ENCODE assay signal across 1 cellular context in the genomic region with DNA sequence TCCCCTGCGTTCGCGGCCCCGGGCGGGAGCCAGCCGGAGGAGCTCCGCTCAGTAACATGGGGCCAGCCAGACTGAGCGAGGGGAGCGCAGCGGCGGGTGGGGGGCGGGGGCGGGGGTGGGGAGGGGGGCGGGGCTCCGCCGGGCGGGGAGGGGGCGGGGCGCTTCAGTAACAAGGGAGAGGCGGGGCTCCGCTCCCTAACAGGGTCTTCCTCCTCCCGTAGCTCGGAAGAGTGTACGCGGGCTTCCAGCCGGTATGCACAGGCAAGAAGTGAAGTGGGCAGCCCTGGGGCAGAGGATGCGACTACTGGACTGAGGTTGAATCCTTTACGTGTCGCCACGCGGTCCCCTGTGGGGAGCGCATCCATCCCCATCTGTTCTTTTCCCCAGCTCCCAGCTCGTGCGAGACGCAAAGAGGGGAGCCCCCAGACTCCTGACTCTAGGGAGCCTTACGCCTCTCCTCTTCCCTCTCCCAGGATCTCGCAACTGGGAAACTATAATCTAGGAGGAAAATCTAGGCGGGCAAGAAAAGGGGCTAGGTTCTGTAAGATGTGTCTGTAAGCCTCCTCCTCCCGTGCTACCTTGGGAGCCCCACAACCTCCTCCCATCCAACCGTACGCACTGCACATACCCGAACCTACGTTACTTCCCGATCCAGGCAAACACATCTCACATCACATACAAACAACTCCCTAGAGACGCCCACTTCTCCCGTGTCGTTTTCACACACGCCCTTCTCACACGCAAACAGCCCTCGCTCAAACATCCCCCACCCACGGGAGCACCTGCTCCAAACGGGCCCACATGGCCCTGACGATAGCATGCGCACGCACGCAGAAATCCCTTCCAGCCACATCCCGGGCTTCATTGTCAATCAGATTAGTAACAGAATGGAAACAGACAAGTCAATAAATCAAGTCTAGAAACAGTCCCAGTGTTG.
A peak's percentile ranks its signal among the peaks of the same experiment; 100 is the strongest.
TF ChIP-seq lines count a peak whose summit lies in the region.

A gene with protein sequence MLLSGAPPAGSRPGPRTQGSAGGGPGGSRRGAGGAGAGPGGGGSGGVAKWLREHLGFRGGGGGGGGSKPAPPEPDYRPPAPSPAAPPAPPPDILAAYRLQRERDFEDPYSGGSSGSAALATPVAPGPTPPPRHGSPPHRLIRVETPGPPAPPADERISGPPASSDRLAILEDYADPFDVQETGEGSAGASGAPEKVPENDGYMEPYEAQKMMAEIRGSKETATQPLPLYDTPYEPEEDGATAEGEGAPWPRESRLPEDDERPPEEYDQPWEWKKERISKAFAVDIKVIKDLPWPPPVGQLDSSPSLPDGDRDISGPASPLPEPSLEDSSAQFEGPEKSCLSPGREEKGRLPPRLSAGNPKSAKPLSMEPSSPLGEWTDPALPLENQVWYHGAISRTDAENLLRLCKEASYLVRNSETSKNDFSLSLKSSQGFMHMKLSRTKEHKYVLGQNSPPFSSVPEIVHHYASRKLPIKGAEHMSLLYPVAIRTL (minus strand): TSS at position 73 of the 937 bp plus-strand sequence. CDS start 15 bp downstream, at position 58.

TF ChIP-seq in H1, 55 proteins besides CTCF, POLR2A, EP300 and RAD21 (continues in another document):
- TF ChIP-seq, protein P1, sequence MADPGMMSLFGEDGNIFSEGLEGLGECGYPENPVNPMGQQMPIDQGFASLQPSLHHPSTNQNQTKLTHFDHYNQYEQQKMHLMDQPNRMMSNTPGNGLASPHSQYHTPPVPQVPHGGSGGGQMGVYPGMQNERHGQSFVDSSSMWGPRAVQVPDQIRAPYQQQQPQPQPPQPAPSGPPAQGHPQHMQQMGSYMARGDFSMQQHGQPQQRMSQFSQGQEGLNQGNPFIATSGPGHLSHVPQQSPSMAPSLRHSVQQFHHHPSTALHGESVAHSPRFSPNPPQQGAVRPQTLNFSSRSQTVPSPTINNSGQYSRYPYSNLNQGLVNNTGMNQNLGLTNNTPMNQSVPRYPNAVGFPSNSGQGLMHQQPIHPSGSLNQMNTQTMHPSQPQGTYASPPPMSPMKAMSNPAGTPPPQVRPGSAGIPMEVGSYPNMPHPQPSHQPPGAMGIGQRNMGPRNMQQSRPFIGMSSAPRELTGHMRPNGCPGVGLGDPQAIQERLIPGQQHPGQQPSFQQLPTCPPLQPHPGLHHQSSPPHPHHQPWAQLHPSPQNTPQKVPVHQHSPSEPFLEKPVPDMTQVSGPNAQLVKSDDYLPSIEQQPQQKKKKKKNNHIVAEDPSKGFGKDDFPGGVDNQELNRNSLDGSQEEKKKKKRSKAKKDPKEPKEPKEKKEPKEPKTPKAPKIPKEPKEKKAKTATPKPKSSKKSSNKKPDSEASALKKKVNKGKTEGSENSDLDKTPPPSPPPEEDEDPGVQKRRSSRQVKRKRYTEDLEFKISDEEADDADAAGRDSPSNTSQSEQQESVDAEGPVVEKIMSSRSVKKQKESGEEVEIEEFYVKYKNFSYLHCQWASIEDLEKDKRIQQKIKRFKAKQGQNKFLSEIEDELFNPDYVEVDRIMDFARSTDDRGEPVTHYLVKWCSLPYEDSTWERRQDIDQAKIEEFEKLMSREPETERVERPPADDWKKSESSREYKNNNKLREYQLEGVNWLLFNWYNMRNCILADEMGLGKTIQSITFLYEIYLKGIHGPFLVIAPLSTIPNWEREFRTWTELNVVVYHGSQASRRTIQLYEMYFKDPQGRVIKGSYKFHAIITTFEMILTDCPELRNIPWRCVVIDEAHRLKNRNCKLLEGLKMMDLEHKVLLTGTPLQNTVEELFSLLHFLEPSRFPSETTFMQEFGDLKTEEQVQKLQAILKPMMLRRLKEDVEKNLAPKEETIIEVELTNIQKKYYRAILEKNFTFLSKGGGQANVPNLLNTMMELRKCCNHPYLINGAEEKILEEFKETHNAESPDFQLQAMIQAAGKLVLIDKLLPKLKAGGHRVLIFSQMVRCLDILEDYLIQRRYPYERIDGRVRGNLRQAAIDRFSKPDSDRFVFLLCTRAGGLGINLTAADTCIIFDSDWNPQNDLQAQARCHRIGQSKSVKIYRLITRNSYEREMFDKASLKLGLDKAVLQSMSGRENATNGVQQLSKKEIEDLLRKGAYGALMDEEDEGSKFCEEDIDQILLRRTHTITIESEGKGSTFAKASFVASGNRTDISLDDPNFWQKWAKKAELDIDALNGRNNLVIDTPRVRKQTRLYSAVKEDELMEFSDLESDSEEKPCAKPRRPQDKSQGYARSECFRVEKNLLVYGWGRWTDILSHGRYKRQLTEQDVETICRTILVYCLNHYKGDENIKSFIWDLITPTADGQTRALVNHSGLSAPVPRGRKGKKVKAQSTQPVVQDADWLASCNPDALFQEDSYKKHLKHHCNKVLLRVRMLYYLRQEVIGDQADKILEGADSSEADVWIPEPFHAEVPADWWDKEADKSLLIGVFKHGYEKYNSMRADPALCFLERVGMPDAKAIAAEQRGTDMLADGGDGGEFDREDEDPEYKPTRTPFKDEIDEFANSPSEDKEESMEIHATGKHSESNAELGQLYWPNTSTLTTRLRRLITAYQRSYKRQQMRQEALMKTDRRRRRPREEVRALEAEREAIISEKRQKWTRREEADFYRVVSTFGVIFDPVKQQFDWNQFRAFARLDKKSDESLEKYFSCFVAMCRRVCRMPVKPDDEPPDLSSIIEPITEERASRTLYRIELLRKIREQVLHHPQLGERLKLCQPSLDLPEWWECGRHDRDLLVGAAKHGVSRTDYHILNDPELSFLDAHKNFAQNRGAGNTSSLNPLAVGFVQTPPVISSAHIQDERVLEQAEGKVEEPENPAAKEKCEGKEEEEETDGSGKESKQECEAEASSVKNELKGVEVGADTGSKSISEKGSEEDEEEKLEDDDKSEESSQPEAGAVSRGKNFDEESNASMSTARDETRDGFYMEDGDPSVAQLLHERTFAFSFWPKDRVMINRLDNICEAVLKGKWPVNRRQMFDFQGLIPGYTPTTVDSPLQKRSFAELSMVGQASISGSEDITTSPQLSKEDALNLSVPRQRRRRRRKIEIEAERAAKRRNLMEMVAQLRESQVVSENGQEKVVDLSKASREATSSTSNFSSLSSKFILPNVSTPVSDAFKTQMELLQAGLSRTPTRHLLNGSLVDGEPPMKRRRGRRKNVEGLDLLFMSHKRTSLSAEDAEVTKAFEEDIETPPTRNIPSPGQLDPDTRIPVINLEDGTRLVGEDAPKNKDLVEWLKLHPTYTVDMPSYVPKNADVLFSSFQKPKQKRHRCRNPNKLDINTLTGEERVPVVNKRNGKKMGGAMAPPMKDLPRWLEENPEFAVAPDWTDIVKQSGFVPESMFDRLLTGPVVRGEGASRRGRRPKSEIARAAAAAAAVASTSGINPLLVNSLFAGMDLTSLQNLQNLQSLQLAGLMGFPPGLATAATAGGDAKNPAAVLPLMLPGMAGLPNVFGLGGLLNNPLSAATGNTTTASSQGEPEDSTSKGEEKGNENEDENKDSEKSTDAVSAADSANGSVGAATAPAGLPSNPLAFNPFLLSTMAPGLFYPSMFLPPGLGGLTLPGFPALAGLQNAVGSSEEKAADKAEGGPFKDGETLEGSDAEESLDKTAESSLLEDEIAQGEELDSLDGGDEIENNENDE (IDR thresholded peaks at IDR 0.05; ENCODE audit: insufficient replicate concordance, low read length) = no peak
- TF ChIP-seq SRF (IDR thresholded peaks at IDR 0.05; ENCODE audit: low read depth, low read length) (no peak), SP2 (IDR thresholded peaks at IDR 0.05; ENCODE audit: low read length) (no peak), CHD1 (IDR thresholded peaks at IDR 0.05; ENCODE audit: low read depth, low read length) (no peak), NRF1 (IDR thresholded peaks at IDR 0.05; ENCODE audit: low read depth, low read length) (no peak), GTF2F1 (IDR thresholded peaks at IDR 0.05; ENCODE audit: borderline replicate concordance, low read depth, low read length) (no peak), KDM4A (IDR thresholded peaks at IDR 0.05; ENCODE audit: low read depth, low read length, severe bottlenecking) (peak; percentile 79), BACH1 (IDR thresholded peaks at IDR 0.05; ENCODE audit: low read length) (no peak), SP1 (IDR thresholded peaks at IDR 0.05; ENCODE audit: low read depth, low read length) (no peak), CHD2 (IDR thresholded peaks at IDR 0.05; ENCODE audit: low read length) (no peak), SIRT6 (IDR thresholded peaks at IDR 0.05; ENCODE audit: low read length) (no peak), SAP30 (IDR thresholded peaks at IDR 0.05; ENCODE audit: insufficient read depth, insufficient replicate concordance, low read length) (no peak), FOSL1 (IDR thresholded peaks at IDR 0.05; ENCODE audit: insufficient read depth, low read depth, low read length) (no peak), EGR1 (IDR thresholded peaks at IDR 0.05; ENCODE audit: borderline replicate concordance, low read depth, low read length) (no peak), KDM5A (IDR thresholded peaks at IDR 0.05; ENCODE audit: low read length) (no peak), EZH2 (IDR thresholded peaks at IDR 0.05; ENCODE audit: low read depth, low read length, severe bottlenecking) (no peak), TBP (IDR thresholded peaks at IDR 0.05; ENCODE audit: low read depth, low read length) (no peak), TCF12 (IDR thresholded peaks at IDR 0.05; ENCODE audit: low read depth, low read length) (no peak), JUND (IDR thresholded peaks at IDR 0.05; ENCODE audit: low read length) (no peak), CBX5 (IDR thresholded peaks at IDR 0.05; ENCODE audit: low read depth, low read length) (no peak), CEBPB (IDR thresholded peaks at IDR 0.05; ENCODE audit: low read depth, low read length) (no peak), PHF8 (conservative IDR thresholded peaks at IDR 0.05; ENCODE audit: low read depth, low read length) (0 out of 2 replicates have a peak, but pooled peaks have one; percentile 7), CTBP2 (IDR thresholded peaks at IDR 0.05; ENCODE audit: borderline replicate concordance, insufficient read depth, insufficient read length, low read length) (no peak), CBX8 (IDR thresholded peaks at IDR 0.05; ENCODE audit: borderline replicate concordance, low read depth, low read length) (no peak), NANOG (IDR thresholded peaks at IDR 0.05; ENCODE audit: insufficient read depth, low read depth, low read length, poor library complexity, severe bottlenecking) (no peak), POU5F1 (IDR thresholded peaks at IDR 0.05; ENCODE audit: low read depth, low read length) (no peak), RBBP5 (IDR thresholded peaks at IDR 0.05; ENCODE audit: borderline replicate concordance, low read depth, low read length) (no peak), RNF2 (IDR thresholded peaks at IDR 0.05; ENCODE audit: borderline replicate concordance, low read depth, low read length, missing control alignments, poor library complexity, severe bottlenecking) (no peak), RXRA (IDR thresholded peaks at IDR 0.05; ENCODE audit: insufficient read depth, low read depth, low read length) (no peak), TEAD4 (IDR thresholded peaks at IDR 0.05; ENCODE audit: low read depth, low read length) (no peak), TAF7 (optimal IDR thresholded peaks at IDR 0.05; ENCODE audit: borderline replicate concordance, low read depth, low read length) (peak; percentile 72), SP4 (IDR thresholded peaks at IDR 0.05; ENCODE audit: low read length) (no peak), KDM1A (IDR thresholded peaks at IDR 0.05; ENCODE audit: borderline replicate concordance, low read length) (no peak), SIX5 (IDR thresholded peaks at IDR 0.05; ENCODE audit: low read depth, low read length) (no peak), POLR2AphosphoS5 (IDR thresholded peaks at IDR 0.05; ENCODE audit: low read depth, low read length) (peak; percentile 59; the same call in 1 of the 2 replicates), SUZ12 (IDR thresholded peaks at IDR 0.05; ENCODE audit: low read length) (no peak), MAFK (IDR thresholded peaks at IDR 0.05; ENCODE audit: low read depth, low read length) (no peak), GABPA (IDR thresholded peaks at IDR 0.05; ENCODE audit: borderline replicate concordance, insufficient read depth, low read length) (no peak), ASH2L (IDR thresholded peaks at IDR 0.05; ENCODE audit: low read length) (peak; percentile 48), ZNF274 (IDR thresholded peaks at IDR 0.05; ENCODE audit: borderline replicate concordance, extremely low read depth, low read length) (no peak), JUN (IDR thresholded peaks at IDR 0.05; ENCODE audit: low read depth, low read length) (no peak), HDAC2 (IDR thresholded peaks at IDR 0.05; ENCODE audit: borderline replicate concordance in 1 of 2, low read depth in 2 of 2, low read length in 2 of 2) (no peak), HDAC6 (IDR thresholded peaks at IDR 0.05; ENCODE audit: low read depth, low read length) (no peak), CREB1 (IDR thresholded peaks at IDR 0.05) (no peak), TAF1 (IDR thresholded peaks at IDR 0.05; ENCODE audit: low read depth, low read length) (peak; percentile 83), SIN3A (conservative IDR thresholded peaks at IDR 0.05 in 1 of 2, IDR thresholded peaks at IDR 0.05 in 1 of 2; ENCODE audit: low read depth in 1 of 2, low read length in 2 of 2) (no peak), BCL11A (IDR thresholded peaks at IDR 0.05; ENCODE audit: low read depth in 2 of 2, low read length in 2 of 2) (no peak)
- TF ChIP-seq, protein P2, sequence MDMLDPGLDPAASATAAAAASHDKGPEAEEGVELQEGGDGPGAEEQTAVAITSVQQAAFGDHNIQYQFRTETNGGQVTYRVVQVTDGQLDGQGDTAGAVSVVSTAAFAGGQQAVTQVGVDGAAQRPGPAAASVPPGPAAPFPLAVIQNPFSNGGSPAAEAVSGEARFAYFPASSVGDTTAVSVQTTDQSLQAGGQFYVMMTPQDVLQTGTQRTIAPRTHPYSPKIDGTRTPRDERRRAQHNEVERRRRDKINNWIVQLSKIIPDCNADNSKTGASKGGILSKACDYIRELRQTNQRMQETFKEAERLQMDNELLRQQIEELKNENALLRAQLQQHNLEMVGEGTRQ (IDR thresholded peaks at IDR 0.05; ENCODE audit: low read length) = no peak
- TF ChIP-seq, protein P3, sequence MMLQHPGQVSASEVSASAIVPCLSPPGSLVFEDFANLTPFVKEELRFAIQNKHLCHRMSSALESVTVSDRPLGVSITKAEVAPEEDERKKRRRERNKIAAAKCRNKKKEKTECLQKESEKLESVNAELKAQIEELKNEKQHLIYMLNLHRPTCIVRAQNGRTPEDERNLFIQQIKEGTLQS (IDR thresholded peaks at IDR 0.05; ENCODE audit: insufficient read depth, low read depth, low read length) = no peak
- TF ChIP-seq, protein P4, sequence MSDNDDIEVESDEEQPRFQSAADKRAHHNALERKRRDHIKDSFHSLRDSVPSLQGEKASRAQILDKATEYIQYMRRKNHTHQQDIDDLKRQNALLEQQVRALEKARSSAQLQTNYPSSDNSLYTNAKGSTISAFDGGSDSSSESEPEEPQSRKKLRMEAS (IDR thresholded peaks at IDR 0.05) = no peak
- TF ChIP-seq, protein P5, sequence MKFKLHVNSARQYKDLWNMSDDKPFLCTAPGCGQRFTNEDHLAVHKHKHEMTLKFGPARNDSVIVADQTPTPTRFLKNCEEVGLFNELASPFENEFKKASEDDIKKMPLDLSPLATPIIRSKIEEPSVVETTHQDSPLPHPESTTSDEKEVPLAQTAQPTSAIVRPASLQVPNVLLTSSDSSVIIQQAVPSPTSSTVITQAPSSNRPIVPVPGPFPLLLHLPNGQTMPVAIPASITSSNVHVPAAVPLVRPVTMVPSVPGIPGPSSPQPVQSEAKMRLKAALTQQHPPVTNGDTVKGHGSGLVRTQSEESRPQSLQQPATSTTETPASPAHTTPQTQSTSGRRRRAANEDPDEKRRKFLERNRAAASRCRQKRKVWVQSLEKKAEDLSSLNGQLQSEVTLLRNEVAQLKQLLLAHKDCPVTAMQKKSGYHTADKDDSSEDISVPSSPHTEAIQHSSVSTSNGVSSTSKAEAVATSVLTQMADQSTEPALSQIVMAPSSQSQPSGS (IDR thresholded peaks at IDR 0.05; ENCODE audit: low read length) = no peak
